In the genomic region with DNA sequence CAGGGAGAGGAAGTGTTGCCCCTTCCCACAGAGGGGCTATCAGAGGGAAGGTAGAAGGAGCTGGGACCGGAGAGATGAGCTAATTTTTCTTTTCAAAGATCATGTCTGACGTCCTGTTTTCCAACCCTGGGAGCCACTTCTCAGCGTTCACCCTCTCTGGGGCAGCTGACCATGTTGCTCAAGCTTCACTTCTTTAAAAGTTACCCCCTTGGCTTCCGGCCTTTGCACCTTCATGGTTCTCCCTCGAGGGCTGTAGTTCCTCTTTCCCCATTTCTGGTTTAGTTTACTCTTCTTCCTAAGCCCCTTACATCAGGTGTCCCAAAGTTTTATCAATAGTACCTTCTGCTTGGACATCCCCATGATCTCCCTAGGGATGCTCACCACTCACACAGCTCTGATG, we compare ENCODE assay signal across 2 cellular contexts.
TF ChIP-seq lines count a peak whose summit lies in the region.

No MANE protein-coding gene starts in this region.

TF ChIP-seq in GM12878, 131 proteins besides CTCF, POLR2A, EP300 and RAD21 (continued from another document and continues in another):
- TF ChIP-seq SMAD1 (IDR thresholded peaks at IDR 0.05; ENCODE audit: low read depth, partially characterized antibody) (no peak), NR2F1 (conservative IDR thresholded peaks at IDR 0.05) (no peak), YY1 (IDR thresholded peaks at IDR 0.05; ENCODE audit: low read depth, low read length) (no peak), FOXM1 (IDR thresholded peaks at IDR 0.05; ENCODE audit: low read depth, low read length) (no peak), NBN (IDR thresholded peaks at IDR 0.05) (no peak), MYC (IDR thresholded peaks at IDR 0.05; ENCODE audit: insufficient read depth, insufficient read length, insufficient replicate concordance, low read length, severe bottlenecking) (no peak), SP1 (IDR thresholded peaks at IDR 0.05; ENCODE audit: low read depth, low read length) (no peak), SPI1 (IDR thresholded peaks at IDR 0.05; ENCODE audit: borderline replicate concordance, insufficient read depth, low read depth, low read length) (peak; percentile 72), ZNF384 (IDR thresholded peaks at IDR 0.05; ENCODE audit: borderline replicate concordance, low read depth, low read length) (no peak), DPF2 (IDR thresholded peaks at IDR 0.05) (no peak), NFXL1 (IDR thresholded peaks at IDR 0.05; ENCODE audit: borderline replicate concordance) (no peak), HDGF (IDR thresholded peaks at IDR 0.05) (no peak), FOS (IDR thresholded peaks at IDR 0.05; ENCODE audit: borderline replicate concordance, extremely low read depth, insufficient read length) (no peak), BCL11A (IDR thresholded peaks at IDR 0.05; ENCODE audit: low read depth, low read length) (no peak), IKZF2 (IDR thresholded peaks at IDR 0.05) (peak in 1 of 2 experiments; percentile 22; a peak in 2 of 4 replicates), ZNF217 (IDR thresholded peaks at IDR 0.05) (no peak), CBFB (IDR thresholded peaks at IDR 0.05; ENCODE audit: low read depth) (no peak), SMARCA5 (IDR thresholded peaks at IDR 0.05) (no peak), ETV6 (conservative IDR thresholded peaks at IDR 0.05 in 1 of 2, IDR thresholded peaks at IDR 0.05 in 1 of 2; ENCODE audit: borderline replicate concordance in 1 of 2, low read depth in 1 of 2) (0 out of 4 replicates have a peak, but pooled peaks of 1 of the 2 experiments have one; percentile 32), TCF3 (IDR thresholded peaks at IDR 0.05; ENCODE audit: borderline replicate concordance, insufficient read depth, low read depth, low read length) (no peak), SUPT20H (IDR thresholded peaks at IDR 0.05; ENCODE audit: borderline replicate concordance, control insufficient read depth, low read depth, low read length) (no peak), MEF2B (IDR thresholded peaks at IDR 0.05; ENCODE audit: partially characterized antibody, poor library complexity, severe bottlenecking) (peak; percentile 41)
- TF ChIP-seq, protein P1, sequence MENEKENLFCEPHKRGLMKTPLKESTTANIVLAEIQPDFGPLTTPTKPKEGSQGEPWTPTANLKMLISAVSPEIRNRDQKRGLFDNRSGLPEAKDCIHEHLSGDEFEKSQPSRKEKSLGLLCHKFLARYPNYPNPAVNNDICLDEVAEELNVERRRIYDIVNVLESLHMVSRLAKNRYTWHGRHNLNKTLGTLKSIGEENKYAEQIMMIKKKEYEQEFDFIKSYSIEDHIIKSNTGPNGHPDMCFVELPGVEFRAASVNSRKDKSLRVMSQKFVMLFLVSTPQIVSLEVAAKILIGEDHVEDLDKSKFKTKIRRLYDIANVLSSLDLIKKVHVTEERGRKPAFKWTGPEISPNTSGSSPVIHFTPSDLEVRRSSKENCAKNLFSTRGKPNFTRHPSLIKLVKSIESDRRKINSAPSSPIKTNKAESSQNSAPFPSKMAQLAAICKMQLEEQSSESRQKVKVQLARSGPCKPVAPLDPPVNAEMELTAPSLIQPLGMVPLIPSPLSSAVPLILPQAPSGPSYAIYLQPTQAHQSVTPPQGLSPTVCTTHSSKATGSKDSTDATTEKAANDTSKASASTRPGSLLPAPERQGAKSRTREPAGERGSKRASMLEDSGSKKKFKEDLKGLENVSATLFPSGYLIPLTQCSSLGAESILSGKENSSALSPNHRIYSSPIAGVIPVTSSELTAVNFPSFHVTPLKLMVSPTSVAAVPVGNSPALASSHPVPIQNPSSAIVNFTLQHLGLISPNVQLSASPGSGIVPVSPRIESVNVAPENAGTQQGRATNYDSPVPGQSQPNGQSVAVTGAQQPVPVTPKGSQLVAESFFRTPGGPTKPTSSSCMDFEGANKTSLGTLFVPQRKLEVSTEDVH (IDR thresholded peaks at IDR 0.05; ENCODE audit: low read depth, partially characterized antibody): no peak
- TF ChIP-seq, protein P2, sequence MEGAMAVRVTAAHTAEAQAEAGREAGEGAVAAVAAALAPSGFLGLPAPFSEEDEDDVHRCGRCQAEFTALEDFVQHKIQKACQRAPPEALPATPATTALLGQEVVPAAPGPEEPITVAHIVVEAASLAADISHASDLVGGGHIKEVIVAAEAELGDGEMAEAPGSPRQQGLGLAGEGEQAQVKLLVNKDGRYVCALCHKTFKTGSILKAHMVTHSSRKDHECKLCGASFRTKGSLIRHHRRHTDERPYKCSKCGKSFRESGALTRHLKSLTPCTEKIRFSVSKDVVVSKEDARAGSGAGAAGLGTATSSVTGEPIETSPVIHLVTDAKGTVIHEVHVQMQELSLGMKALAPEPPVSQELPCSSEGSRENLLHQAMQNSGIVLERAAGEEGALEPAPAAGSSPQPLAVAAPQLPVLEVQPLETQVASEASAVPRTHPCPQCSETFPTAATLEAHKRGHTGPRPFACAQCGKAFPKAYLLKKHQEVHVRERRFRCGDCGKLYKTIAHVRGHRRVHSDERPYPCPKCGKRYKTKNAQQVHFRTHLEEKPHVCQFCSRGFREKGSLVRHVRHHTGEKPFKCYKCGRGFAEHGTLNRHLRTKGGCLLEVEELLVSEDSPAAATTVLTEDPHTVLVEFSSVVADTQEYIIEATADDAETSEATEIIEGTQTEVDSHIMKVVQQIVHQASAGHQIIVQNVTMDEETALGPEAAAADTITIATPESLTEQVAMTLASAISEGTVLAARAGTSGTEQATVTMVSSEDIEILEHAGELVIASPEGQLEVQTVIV (IDR thresholded peaks at IDR 0.05; ENCODE audit: borderline replicate concordance, partially characterized antibody): no peak
- TF ChIP-seq, protein P3, sequence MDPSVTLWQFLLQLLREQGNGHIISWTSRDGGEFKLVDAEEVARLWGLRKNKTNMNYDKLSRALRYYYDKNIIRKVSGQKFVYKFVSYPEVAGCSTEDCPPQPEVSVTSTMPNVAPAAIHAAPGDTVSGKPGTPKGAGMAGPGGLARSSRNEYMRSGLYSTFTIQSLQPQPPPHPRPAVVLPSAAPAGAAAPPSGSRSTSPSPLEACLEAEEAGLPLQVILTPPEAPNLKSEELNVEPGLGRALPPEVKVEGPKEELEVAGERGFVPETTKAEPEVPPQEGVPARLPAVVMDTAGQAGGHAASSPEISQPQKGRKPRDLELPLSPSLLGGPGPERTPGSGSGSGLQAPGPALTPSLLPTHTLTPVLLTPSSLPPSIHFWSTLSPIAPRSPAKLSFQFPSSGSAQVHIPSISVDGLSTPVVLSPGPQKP (IDR thresholded peaks at IDR 0.05; ENCODE audit: low read depth, low read length): no peak

TF ChIP-seq in WTC11, 78 proteins besides CTCF, POLR2A, EP300 and RAD21 (continues in another document):
- TF ChIP-seq, protein P4, sequence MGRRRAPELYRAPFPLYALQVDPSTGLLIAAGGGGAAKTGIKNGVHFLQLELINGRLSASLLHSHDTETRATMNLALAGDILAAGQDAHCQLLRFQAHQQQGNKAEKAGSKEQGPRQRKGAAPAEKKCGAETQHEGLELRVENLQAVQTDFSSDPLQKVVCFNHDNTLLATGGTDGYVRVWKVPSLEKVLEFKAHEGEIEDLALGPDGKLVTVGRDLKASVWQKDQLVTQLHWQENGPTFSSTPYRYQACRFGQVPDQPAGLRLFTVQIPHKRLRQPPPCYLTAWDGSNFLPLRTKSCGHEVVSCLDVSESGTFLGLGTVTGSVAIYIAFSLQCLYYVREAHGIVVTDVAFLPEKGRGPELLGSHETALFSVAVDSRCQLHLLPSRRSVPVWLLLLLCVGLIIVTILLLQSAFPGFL (CRISPR knock-in tag; IDR thresholded peaks at IDR 0.05; ENCODE audit: borderline replicate concordance): no peak
- TF ChIP-seq, protein P5, sequence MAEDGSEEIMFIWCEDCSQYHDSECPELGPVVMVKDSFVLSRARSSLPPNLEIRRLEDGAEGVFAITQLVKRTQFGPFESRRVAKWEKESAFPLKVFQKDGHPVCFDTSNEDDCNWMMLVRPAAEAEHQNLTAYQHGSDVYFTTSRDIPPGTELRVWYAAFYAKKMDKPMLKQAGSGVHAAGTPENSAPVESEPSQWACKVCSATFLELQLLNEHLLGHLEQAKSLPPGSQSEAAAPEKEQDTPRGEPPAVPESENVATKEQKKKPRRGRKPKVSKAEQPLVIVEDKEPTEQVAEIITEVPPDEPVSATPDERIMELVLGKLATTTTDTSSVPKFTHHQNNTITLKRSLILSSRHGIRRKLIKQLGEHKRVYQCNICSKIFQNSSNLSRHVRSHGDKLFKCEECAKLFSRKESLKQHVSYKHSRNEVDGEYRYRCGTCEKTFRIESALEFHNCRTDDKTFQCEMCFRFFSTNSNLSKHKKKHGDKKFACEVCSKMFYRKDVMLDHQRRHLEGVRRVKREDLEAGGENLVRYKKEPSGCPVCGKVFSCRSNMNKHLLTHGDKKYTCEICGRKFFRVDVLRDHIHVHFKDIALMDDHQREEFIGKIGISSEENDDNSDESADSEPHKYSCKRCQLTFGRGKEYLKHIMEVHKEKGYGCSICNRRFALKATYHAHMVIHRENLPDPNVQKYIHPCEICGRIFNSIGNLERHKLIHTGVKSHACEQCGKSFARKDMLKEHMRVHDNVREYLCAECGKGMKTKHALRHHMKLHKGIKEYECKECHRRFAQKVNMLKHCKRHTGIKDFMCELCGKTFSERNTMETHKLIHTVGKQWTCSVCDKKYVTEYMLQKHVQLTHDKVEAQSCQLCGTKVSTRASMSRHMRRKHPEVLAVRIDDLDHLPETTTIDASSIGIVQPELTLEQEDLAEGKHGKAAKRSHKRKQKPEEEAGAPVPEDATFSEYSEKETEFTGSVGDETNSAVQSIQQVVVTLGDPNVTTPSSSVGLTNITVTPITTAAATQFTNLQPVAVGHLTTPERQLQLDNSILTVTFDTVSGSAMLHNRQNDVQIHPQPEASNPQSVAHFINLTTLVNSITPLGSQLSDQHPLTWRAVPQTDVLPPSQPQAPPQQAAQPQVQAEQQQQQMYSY (CRISPR knock-in tag; IDR thresholded peaks at IDR 0.05): no peak
- TF ChIP-seq, protein P6, sequence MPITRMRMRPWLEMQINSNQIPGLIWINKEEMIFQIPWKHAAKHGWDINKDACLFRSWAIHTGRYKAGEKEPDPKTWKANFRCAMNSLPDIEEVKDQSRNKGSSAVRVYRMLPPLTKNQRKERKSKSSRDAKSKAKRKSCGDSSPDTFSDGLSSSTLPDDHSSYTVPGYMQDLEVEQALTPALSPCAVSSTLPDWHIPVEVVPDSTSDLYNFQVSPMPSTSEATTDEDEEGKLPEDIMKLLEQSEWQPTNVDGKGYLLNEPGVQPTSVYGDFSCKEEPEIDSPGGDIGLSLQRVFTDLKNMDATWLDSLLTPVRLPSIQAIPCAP (CRISPR knock-in tag; IDR thresholded peaks at IDR 0.05): no peak
- no peak for TF ChIP-seq ESRRA (CRISPR knock-in tag; IDR thresholded peaks at IDR 0.05; ENCODE audit: borderline replicate concordance)
- TF ChIP-seq, protein P7, sequence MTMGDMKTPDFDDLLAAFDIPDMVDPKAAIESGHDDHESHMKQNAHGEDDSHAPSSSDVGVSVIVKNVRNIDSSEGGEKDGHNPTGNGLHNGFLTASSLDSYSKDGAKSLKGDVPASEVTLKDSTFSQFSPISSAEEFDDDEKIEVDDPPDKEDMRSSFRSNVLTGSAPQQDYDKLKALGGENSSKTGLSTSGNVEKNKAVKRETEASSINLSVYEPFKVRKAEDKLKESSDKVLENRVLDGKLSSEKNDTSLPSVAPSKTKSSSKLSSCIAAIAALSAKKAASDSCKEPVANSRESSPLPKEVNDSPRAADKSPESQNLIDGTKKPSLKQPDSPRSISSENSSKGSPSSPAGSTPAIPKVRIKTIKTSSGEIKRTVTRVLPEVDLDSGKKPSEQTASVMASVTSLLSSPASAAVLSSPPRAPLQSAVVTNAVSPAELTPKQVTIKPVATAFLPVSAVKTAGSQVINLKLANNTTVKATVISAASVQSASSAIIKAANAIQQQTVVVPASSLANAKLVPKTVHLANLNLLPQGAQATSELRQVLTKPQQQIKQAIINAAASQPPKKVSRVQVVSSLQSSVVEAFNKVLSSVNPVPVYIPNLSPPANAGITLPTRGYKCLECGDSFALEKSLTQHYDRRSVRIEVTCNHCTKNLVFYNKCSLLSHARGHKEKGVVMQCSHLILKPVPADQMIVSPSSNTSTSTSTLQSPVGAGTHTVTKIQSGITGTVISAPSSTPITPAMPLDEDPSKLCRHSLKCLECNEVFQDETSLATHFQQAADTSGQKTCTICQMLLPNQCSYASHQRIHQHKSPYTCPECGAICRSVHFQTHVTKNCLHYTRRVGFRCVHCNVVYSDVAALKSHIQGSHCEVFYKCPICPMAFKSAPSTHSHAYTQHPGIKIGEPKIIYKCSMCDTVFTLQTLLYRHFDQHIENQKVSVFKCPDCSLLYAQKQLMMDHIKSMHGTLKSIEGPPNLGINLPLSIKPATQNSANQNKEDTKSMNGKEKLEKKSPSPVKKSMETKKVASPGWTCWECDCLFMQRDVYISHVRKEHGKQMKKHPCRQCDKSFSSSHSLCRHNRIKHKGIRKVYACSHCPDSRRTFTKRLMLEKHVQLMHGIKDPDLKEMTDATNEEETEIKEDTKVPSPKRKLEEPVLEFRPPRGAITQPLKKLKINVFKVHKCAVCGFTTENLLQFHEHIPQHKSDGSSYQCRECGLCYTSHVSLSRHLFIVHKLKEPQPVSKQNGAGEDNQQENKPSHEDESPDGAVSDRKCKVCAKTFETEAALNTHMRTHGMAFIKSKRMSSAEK (CRISPR knock-in tag; IDR thresholded peaks at IDR 0.05; ENCODE audit: borderline replicate concordance): no peak
- no peak for TF ChIP-seq GTF2I (CRISPR knock-in tag; conservative IDR thresholded peaks at IDR 0.05)
- no peak for TF ChIP-seq CREB1 (CRISPR knock-in tag; IDR thresholded peaks at IDR 0.05)
- TF ChIP-seq, protein P8, sequence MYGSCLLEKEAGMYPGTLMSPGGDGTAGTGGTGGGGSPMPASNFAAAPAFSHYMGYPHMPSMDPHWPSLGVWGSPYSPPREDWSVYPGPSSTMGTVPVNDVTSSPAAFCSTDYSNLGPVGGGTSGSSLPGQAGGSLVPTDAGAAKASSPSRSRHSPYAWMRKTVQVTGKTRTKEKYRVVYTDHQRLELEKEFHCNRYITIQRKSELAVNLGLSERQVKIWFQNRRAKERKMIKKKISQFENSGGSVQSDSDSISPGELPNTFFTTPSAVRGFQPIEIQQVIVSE (CRISPR knock-in tag; IDR thresholded peaks at IDR 0.05; ENCODE audit: borderline replicate concordance): no peak
- no peak for TF ChIP-seq IRF2 (CRISPR knock-in tag; IDR thresholded peaks at IDR 0.05; ENCODE audit: borderline replicate concordance, low read depth)
- TF ChIP-seq TP53 (CRISPR knock-in tag; IDR thresholded peaks at IDR 0.05): no peak
- TF ChIP-seq, protein P9, sequence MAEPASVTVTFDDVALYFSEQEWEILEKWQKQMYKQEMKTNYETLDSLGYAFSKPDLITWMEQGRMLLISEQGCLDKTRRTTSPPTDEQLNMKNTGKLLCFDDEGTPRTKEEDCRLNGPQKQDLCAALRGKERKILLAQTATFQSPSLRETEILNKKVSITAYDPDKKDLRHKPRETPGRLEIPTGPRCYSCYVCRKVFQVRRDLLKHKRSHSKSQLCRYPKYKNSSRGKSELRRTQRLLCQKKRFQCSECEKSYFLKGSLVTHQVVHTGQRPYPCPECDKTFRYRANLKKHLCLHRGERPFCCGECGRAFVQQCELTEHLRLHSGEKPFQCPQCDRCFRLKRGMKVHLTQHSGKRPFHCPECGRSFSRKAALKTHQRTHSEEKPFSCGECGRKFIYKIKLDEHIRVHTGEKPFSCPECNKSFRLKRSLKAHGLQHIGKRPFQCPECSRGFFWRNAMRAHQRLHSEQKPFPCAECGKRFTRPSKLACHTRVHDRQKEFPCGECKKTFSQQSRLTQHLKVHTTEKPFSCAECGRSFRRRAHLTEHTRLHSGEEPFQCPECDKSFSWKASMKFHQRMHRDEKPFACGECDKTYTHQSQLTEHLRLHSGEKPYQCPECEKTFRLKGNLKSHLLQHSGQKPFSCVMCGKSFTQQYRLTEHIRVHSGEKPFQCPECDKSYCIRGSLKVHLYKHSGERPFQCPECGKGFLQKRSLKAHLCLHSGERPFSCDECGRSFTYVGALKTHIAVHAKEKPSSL (CRISPR knock-in tag; conservative IDR thresholded peaks at IDR 0.05): no peak
